16 cellular contexts compared by ENCODE assay signal in genomic region chr10:11173062-11173461, GRCh38.
DNase-seq lines count a peak whose midpoint lies in the region; ATAC-seq and TF ChIP-seq lines count a peak whose summit lies in the region.
"Had no signal": no experiment of that assay in that cellular context is flagged by ENCODE, and none has a peak within 500 bp of the region (broad histone marks: within the 10 kb centered on the region; RNA-seq: fewer than 3 reads in every experiment).

No MANE protein-coding gene starts in this region.

- no peak for TF ChIP-seq EP300 in upper lobe of left lung (IDR thresholded peaks at IDR 0.05)

- BruUV-seq in A673 (replicated peaks; lab: Mats Ljungman, UMichigan), result no TSS peak

- WGBS in upper lobe of left lung, 2 donors, result 70 to 83% methylated on average over 5 of the region's 5 CpGs

- no peaks in the 10 kb centered on the region for H3K27me3 Mint-ChIP-seq in activated naive CD8-positive, alpha-beta T cell treated with anti-CD3 and anti-CD28 coated beads, Interleukin-2, amount 50 U/mL, for 24 hours
- no peaks in the 10 kb centered on the region for H3K27me3 Mint-ChIP-seq in activated naive CD8-positive, alpha-beta T cell treated with anti-CD3 and anti-CD28 coated beads for 36 hours
- no peaks in the 10 kb centered on the region for H3K27me3 Mint-ChIP-seq in activated B cell treated with CpG ODN at 0.5 μM for 24 hours
- H3K27me3 Mint-ChIP-seq: stimulated activated naive CD8-positive, alpha-beta T cell treated with anti-CD3 and anti-CD28 coated beads, Interleukin-15, Interleukin-2, amounts not matched to agents 100 ng/mL and 50 ng/mL, for 24 hours had no signal

- H3K4me3 Mint-ChIP-seq in activated naive CD8-positive, alpha-beta T cell treated with anti-CD3 and anti-CD28 coated beads, Interleukin-2, amount 50 U/mL, for 24 hours, result no peak overlapping the region
- H3K4me3 Mint-ChIP-seq in activated naive CD8-positive, alpha-beta T cell treated with anti-CD3 and anti-CD28 coated beads for 36 hours, result no peak overlapping the region
- peak overlapping the region; percentile 63 for H3K4me3 Mint-ChIP-seq in activated B cell treated with CpG ODN at 0.5 μM for 24 hours
- H3K4me3 Mint-ChIP-seq: stimulated activated naive CD8-positive, alpha-beta T cell treated with anti-CD3 and anti-CD28 coated beads, Interleukin-15, Interleukin-2, amounts not matched to agents 100 ng/mL and 50 ng/mL, for 24 hours had no signal

- H3K36me3 Mint-ChIP-seq in activated naive CD8-positive, alpha-beta T cell treated with anti-CD3 and anti-CD28 coated beads, Interleukin-2, amount 50 U/mL, for 24 hours (ENCODE audit: low read depth), result peaks cover 43% of the 10 kb centered on the region
- H3K36me3 Mint-ChIP-seq in activated naive CD8-positive, alpha-beta T cell treated with anti-CD3 and anti-CD28 coated beads for 36 hours, result peaks cover 48% of the 10 kb centered on the region
- H3K36me3 Mint-ChIP-seq in activated B cell treated with CpG ODN at 0.5 μM for 24 hours (ENCODE audit: low read depth), result peaks cover 43% of the 10 kb centered on the region

- no peak for TF ChIP-seq POLR2A in upper lobe of left lung (IDR thresholded peaks at IDR 0.05)

- H3K4me3 ChIP-seq in mucosa of rectum (ENCODE audit: low read length in 2 of 2) (peak overlapping the region in 1 of 2 donors; percentile 9), upper lobe of left lung (peak overlapping the region in 1 of 4 donors; percentile 2), A673 (ENCODE audit: low read depth, low read length, poor library complexity, severe bottlenecking) (no peak overlapping the region), SJCRH30 (no peak overlapping the region)

- peak; percentile 25 for DNase-seq in activated naive CD8-positive, alpha-beta T cell treated with anti-CD3 and anti-CD28 coated beads, Interleukin-2, amount 50 U/mL, for 24 hours
- DNase-seq in activated naive CD8-positive, alpha-beta T cell treated with anti-CD3 and anti-CD28 coated beads for 36 hours, result no peak
- no peak for DNase-seq in activated B cell treated with CpG ODN at 0.5 μM for 24 hours
- DNase-seq in upper lobe of left lung, result no peak
- DNase-seq in A673 (ENCODE audit: low spot score), result no peak
- DNase-seq in NK-92 treated with Interleukin-12 subunit alpha and Interleukin-12 subunit beta, amount 100 ng/mL, for 24 hours (lab: John Stamatoyannopoulos, UW), result no peak
- no peak for DNase-seq in SJCRH30
- DNase-seq: activated CD4-positive, alpha-beta T cell treated with anti-CD3 and anti-CD28 coated beads, Interleukin-2, amount 50 U/mL, for 48 hours; activated gamma-delta T cell treated with Interleukin-2 at 50 U/mL for 16 hours; brain microvascular endothelial cell; foreskin keratinocyte; NCI-H187; occipital lobe had no signal

- no peaks in the 10 kb centered on the region for H3K9me3 ChIP-seq in mucosa of rectum (ENCODE audit: control insufficient read depth in 2 of 2, low read length in 2 of 2)
- no peaks in the 10 kb centered on the region for H3K9me3 ChIP-seq in upper lobe of left lung
- H3K9me3 ChIP-seq in A673 (ENCODE audit: low read depth, low read length, poor library complexity, severe bottlenecking), result no peaks in the 10 kb centered on the region
- no peaks in the 10 kb centered on the region for H3K9me3 ChIP-seq in SJCRH30 (replicated peaks)

- POLR2A ChIA-PET in activated B cell treated with CpG ODN at 0.5 μM for 24 hours (lab: Charles Lee) (interaction anchor here (0.7 to 9.2 kb wide), 3 partner anchors 8 to 26 kb away, joined by 3 to 151 read pairs (median 3); no protein-coding TSS in a partner anchor), A673 (lab: Charles Lee; ENCODE audit: low non-redundant PET) (no interaction called here)

- intact Hi-C loops in activated B cell treated with CpG ODN at 0.5 μM for 24 hours (cut with micrococcal nuclease) (no loop called here), A673 (cut with micrococcal nuclease; ENCODE audit: unreplicated experiment) (no loop called here)

- H3K9ac ChIP-seq in mucosa of rectum (ENCODE audit: low read depth in 1 of 2, low read length in 2 of 2), result no peak overlapping the region

- ATAC-seq in activated naive CD8-positive, alpha-beta T cell treated with anti-CD3 and anti-CD28 coated beads, Interleukin-2, amount 50 U/mL, for 24 hours, result no peak
- ATAC-seq in activated B cell treated with CpG ODN at 0.5 μM for 24 hours (ENCODE audit: low read depth) (no peak), upper lobe of left lung (ENCODE audit: low FRiP score in 2 of 2) (no peak)
- ATAC-seq: foreskin keratinocyte, Right ventricle myocardium inferior had no signal

- CTCF ChIA-PET in activated B cell treated with CpG ODN at 0.5 μM for 24 hours (lab: Charles Lee), result interaction anchor here (0.8 to 2.9 kb wide), 3 partner anchors 10 to 98 kb away, joined by 3 to 16 read pairs (median 5); no protein-coding TSS in a partner anchor
- CTCF ChIA-PET in A673 (lab: Charles Lee), result no interaction called here

- H3K27ac ChIP-seq in mucosa of rectum (ENCODE audit: low read depth in 2 of 2, low read length in 2 of 2) (peak overlapping the region; percentile 19 to 51), upper lobe of left lung (peak overlapping the region; percentile 72 to 97 (median 84)), A673 (ENCODE audit: low read depth, low read length, poor library complexity, severe bottlenecking) (no peak overlapping the region), SJCRH30 (no peak overlapping the region)
- H3K27ac ChIP-seq: brain microvascular endothelial cell, foreskin keratinocyte had no signal

- no peak overlapping the region for H3K27ac Mint-ChIP-seq in activated naive CD8-positive, alpha-beta T cell treated with anti-CD3 and anti-CD28 coated beads, Interleukin-2, amount 50 U/mL, for 24 hours
- no peak overlapping the region for H3K27ac Mint-ChIP-seq in activated naive CD8-positive, alpha-beta T cell treated with anti-CD3 and anti-CD28 coated beads for 36 hours
- no peak overlapping the region for H3K27ac Mint-ChIP-seq in activated B cell treated with CpG ODN at 0.5 μM for 24 hours
- H3K27ac Mint-ChIP-seq: stimulated activated naive CD8-positive, alpha-beta T cell treated with anti-CD3 and anti-CD28 coated beads, Interleukin-15, Interleukin-2, amounts not matched to agents 100 ng/mL and 50 ng/mL, for 24 hours had no signal

- peaks cover 57% of the 10 kb centered on the region for H3K4me1 Mint-ChIP-seq in activated naive CD8-positive, alpha-beta T cell treated with anti-CD3 and anti-CD28 coated beads, Interleukin-2, amount 50 U/mL, for 24 hours
- peaks cover 60% of the 10 kb centered on the region for H3K4me1 Mint-ChIP-seq in activated naive CD8-positive, alpha-beta T cell treated with anti-CD3 and anti-CD28 coated beads for 36 hours
- no peaks in the 10 kb centered on the region for H3K4me1 Mint-ChIP-seq in activated B cell treated with CpG ODN at 0.5 μM for 24 hours

- TF ChIP-seq CTCF in activated B cell treated with CpG ODN at 0.5 μM for 24 hours (IDR thresholded peaks at IDR 0.05) (no peak), upper lobe of left lung (IDR thresholded peaks at IDR 0.05) (no peak), A673 (conservative IDR thresholded peaks at IDR 0.05; ENCODE audit: low read depth, low read length) (no peak)

- H3K4me1 ChIP-seq in mucosa of rectum (ENCODE audit: control insufficient read depth in 2 of 2, insufficient read depth in 2 of 2, low read length in 2 of 2) (peaks cover 8 to 15% of the 10 kb centered on the region in 2 donors), upper lobe of left lung (peaks cover 10 to 50% (median 21%) of the 10 kb centered on the region in 4 donors), A673 (ENCODE audit: insufficient read depth, low read length, poor library complexity, severe bottlenecking) (no peaks in the 10 kb centered on the region), SJCRH30 (no peaks in the 10 kb centered on the region)

- H3K36me3 ChIP-seq in mucosa of rectum (ENCODE audit: control insufficient read depth in 2 of 2, insufficient read depth in 2 of 2, low read length in 2 of 2) (peaks cover 0 to 5% of the 10 kb centered on the region in 2 donors), upper lobe of left lung (peaks cover 0 to 6% (median 0%) of the 10 kb centered on the region in 4 donors), A673 (ENCODE audit: insufficient read depth, low read length, poor library complexity, severe bottlenecking) (no peaks in the 10 kb centered on the region), SJCRH30 (peaks cover 40% of the 10 kb centered on the region)
- H3K36me3 ChIP-seq: brain microvascular endothelial cell had no signal

- H3K27me3 ChIP-seq in mucosa of rectum (ENCODE audit: control insufficient read depth in 2 of 2, insufficient read depth in 2 of 2, low read length in 2 of 2) (no peaks in the 10 kb centered on the region), upper lobe of left lung (no peaks in the 10 kb centered on the region), A673 (replicated peaks; ENCODE audit: insufficient read depth, low read depth, low read length, poor library complexity) (peaks cover 95% of the 10 kb centered on the region), SJCRH30 (no peaks in the 10 kb centered on the region)
- H3K27me3 ChIP-seq: brain microvascular endothelial cell, foreskin keratinocyte had no signal

- no peaks in the 10 kb centered on the region for H3K9me3 Mint-ChIP-seq in activated naive CD8-positive, alpha-beta T cell treated with anti-CD3 and anti-CD28 coated beads, Interleukin-2, amount 50 U/mL, for 24 hours
- H3K9me3 Mint-ChIP-seq in activated naive CD8-positive, alpha-beta T cell treated with anti-CD3 and anti-CD28 coated beads for 36 hours, result no peaks in the 10 kb centered on the region
- no peaks in the 10 kb centered on the region for H3K9me3 Mint-ChIP-seq in activated B cell treated with CpG ODN at 0.5 μM for 24 hours
- H3K9me3 Mint-ChIP-seq: stimulated activated naive CD8-positive, alpha-beta T cell treated with anti-CD3 and anti-CD28 coated beads, Interleukin-15, Interleukin-2, amounts not matched to agents 100 ng/mL and 50 ng/mL, for 24 hours had no signal

Comparison
In these comparisons a context has a peak if more than half of its experiments do, and no peak if none do; other contexts are left out.
1. H3K27ac ChIP-seq: peak in mucosa of rectum (2 of 2) and upper lobe of left lung (4 of 4); none in A673 (single experiment) and SJCRH30 (single experiment).